26 cellular contexts compared by ENCODE assay signal in the genomic region with DNA sequence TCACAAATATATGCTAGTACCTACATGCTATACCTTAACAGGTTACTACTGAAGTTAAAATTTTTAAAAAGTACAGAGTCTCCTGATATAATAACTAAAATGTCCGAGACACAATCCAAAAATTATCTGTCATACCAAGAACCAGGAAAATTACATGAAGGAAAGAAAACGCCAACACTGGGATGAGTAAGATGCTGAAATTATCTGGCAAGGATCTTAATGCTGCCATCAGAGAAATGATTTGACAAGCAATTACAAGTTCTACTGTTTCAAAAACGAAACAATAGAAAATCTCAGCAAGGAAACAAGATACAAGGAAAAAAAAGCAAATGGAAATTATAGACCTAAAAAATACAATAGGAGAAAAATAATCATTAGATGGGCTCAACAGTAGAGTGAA.
DNase-seq lines count a peak whose midpoint lies in the region; ATAC-seq and TF ChIP-seq lines count a peak whose summit lies in the region.
"Had no signal": no experiment of that assay in that cellular context is flagged by ENCODE, and none has a peak within 500 bp of the region (broad histone marks: within the 10 kb centered on the region; RNA-seq: fewer than 3 reads in every experiment).

No MANE protein-coding gene starts in this region.

- intact Hi-C loops in MCF 10A (cut with micrococcal nuclease) = loop anchor here (5.0 kb wide), 1 partner anchor 91 kb away; the partner anchor contains the start of gene UBE3A
- intact Hi-C loops in breast epithelium (cut with DNase I; ENCODE audit: low total_unique reads) = no loop called here
- intact Hi-C loops in vagina (cut with DNase I) = no loop called here

- no TSS peak for BruUV-seq in MCF 10A (replicated peaks; lab: Mats Ljungman, UMichigan)

- H3K9me3 ChIP-seq in breast epithelium (peaks cover 7 to 24% of the 10 kb centered on the region in 2 donors), suprapubic skin (no peaks in the 10 kb centered on the region), vagina (peaks cover 4% of the 10 kb centered on the region)
- H3K9me3 ChIP-seq: pancreas, Peyer's patch had no signal

- TF ChIP-seq CTCF in MCF 10A (IDR thresholded peaks at IDR 0.05; ENCODE audit: unreplicated experiment) (no peak), breast epithelium (IDR thresholded peaks at IDR 0.05) (no peak), suprapubic skin (IDR thresholded peaks at IDR 0.05) (no peak), vagina (IDR thresholded peaks at IDR 0.05) (no peak)

- H3K27ac Mint-ChIP-seq in MCF 10A (ENCODE audit: low read depth, unreplicated experiment) = peak overlapping the region; percentile 69
- H3K27ac Mint-ChIP-seq: B cell; dendritic cell treated with granulocyte-macrophage colony-stimulating factor and Interleukin-4, amounts not matched to agents 40 ng/mL and 50 ng/mL, for 4 days; HFFc6; memory B cell; stimulated activated memory B cell treated with anti-CD40 and anti-IgM and Interleukin-4, amounts not matched to agents 10 μg/mL and 1 μg/mL and 100 μg/mL, for 72 hours had no signal

- CTCF ChIA-PET in MCF 10A (lab: Yijun Ruan, JAX) = interaction anchor here (0.7 to 1.2 kb wide), 2 partner anchors 90 to 155 kb away, joined by 3 to 6 read pairs; no protein-coding TSS in a partner anchor

- peak overlapping the region; percentile 1 for H3K4me3 Mint-ChIP-seq in MCF 10A (ENCODE audit: unreplicated experiment)
- H3K4me3 Mint-ChIP-seq: B cell; dendritic cell treated with granulocyte-macrophage colony-stimulating factor and Interleukin-4, amounts not matched to agents 40 ng/mL and 50 ng/mL, for 4 days; HFFc6; memory B cell; stimulated activated memory B cell treated with anti-CD40 and anti-IgM and Interleukin-4, amounts not matched to agents 10 μg/mL and 1 μg/mL and 100 μg/mL, for 72 hours had no signal

- WGBS in suprapubic skin = 55% methylated on average over 3 of the region's 3 CpGs

- peak overlapping the region in 1 of 2 donors; percentile 8 for H3K27ac ChIP-seq in breast epithelium
- peak overlapping the region; percentile 92 for H3K27ac ChIP-seq in caudate nucleus (ENCODE audit: low read depth, low read length)
- peak overlapping the region; percentile 13 for H3K27ac ChIP-seq in layer of hippocampus (ENCODE audit: low read depth, low read length)
- H3K27ac ChIP-seq in suprapubic skin = peak overlapping the region; percentile 49
- H3K27ac ChIP-seq in vagina = no peak overlapping the region
- H3K27ac ChIP-seq: KMS-11, pancreas, Peyer's patch, SK-N-MC had no signal

- H3K36me3 ChIP-seq in breast epithelium (no peaks in the 10 kb centered on the region), suprapubic skin (peaks cover 29% of the 10 kb centered on the region), vagina (peaks cover 0 to 42% of the 10 kb centered on the region in 2 donors)

- no peaks in the 10 kb centered on the region for H3K27me3 Mint-ChIP-seq in MCF 10A (ENCODE audit: insufficient read depth, unreplicated experiment)
- H3K27me3 Mint-ChIP-seq: B cell; dendritic cell treated with granulocyte-macrophage colony-stimulating factor and Interleukin-4, amounts not matched to agents 40 ng/mL and 50 ng/mL, for 4 days; memory B cell; naive B cell; stimulated activated memory B cell treated with anti-CD40 and anti-IgM and Interleukin-4, amounts not matched to agents 10 μg/mL and 1 μg/mL and 100 μg/mL, for 72 hours had no signal

- no peak for TF ChIP-seq EP300 in suprapubic skin (IDR thresholded peaks at IDR 0.05)

- ATAC-seq in HG03520 (IDR thresholded peaks at IDR 0.05; ENCODE audit: unreplicated experiment) = no peak
- ATAC-seq: GM12878; stimulated activated memory B cell treated with anti-CD40 and anti-IgM and Interleukin-4, amounts not matched to agents 10 μg/mL and 1 μg/mL and 100 μg/mL, for 72 hours had no signal

- H3K4me1 ChIP-seq in breast epithelium (no peaks in the 10 kb centered on the region), suprapubic skin (peaks cover 12% of the 10 kb centered on the region), vagina (no peaks in the 10 kb centered on the region)
- H3K4me1 ChIP-seq: pancreas, Peyer's patch had no signal

- peak; percentile 9 for DNase-seq in MCF 10A (ENCODE audit: unreplicated experiment)
- DNase-seq in breast epithelium (ENCODE audit: low spot score in 2 of 2) = no peak
- DNase-seq in caudate nucleus (lab: John Stamatoyannopoulos, UW) = peak in 1 of 61 donors; percentile 31
- DNase-seq in suprapubic skin (ENCODE audit: low spot score in 2 of 2) = no peak
- no peak for DNase-seq in vagina (ENCODE audit: extremely low spot score in 2 of 2)
- no peak for DNase-seq in SW 1271 (lab: John Stamatoyannopoulos, UW)
- DNase-seq: DND-41; HFFc6; MV-4-11; naive B cell; NCI-H2171; NCI-H524 treated with DMSO at 0.1 percent for 48 hours; pancreas; Peyer's patch; stimulated activated CD4-positive, alpha-beta T cell treated with anti-CD3 and anti-CD28 coated beads, Interleukin-1b, Interleukin-23, amount 100 ng/mL, for 48 hours; T-helper 2 cell had no signal

- H3K4me3 ChIP-seq in breast epithelium = no peak overlapping the region
- H3K4me3 ChIP-seq in suprapubic skin = peak overlapping the region; percentile 11
- H3K4me3 ChIP-seq in vagina = no peak overlapping the region
- H3K4me3 ChIP-seq: GM12878, pancreas, Peyer's patch, SK-N-MC, tibial artery had no signal

- TF ChIP-seq POLR2A in breast epithelium (IDR thresholded peaks at IDR 0.05) (no peak), suprapubic skin (IDR thresholded peaks at IDR 0.05) (no peak), vagina (IDR thresholded peaks at IDR 0.05) (no peak)

- H3K27me3 ChIP-seq in breast epithelium (no peaks in the 10 kb centered on the region), layer of hippocampus (ENCODE audit: control insufficient read depth, insufficient read depth, low read length) (no peaks in the 10 kb centered on the region), suprapubic skin (no peaks in the 10 kb centered on the region), vagina (no peaks in the 10 kb centered on the region)
- H3K27me3 ChIP-seq: pancreas, Peyer's patch, tibial artery had no signal

- H3K9me3 Mint-ChIP-seq in MCF 10A (ENCODE audit: unreplicated experiment) = peaks cover 8% of the 10 kb centered on the region
- H3K9me3 Mint-ChIP-seq: HFFc6; stimulated activated memory B cell treated with anti-CD40 and anti-IgM and Interleukin-4, amounts not matched to agents 10 μg/mL and 1 μg/mL and 100 μg/mL, for 72 hours had no signal

- H3K4me1 Mint-ChIP-seq in MCF 10A (ENCODE audit: insufficient read depth, unreplicated experiment) = peaks cover 17% of the 10 kb centered on the region
- H3K4me1 Mint-ChIP-seq: stimulated activated memory B cell treated with anti-CD40 and anti-IgM and Interleukin-4, amounts not matched to agents 10 μg/mL and 1 μg/mL and 100 μg/mL, for 72 hours had no signal

- H3K36me3 Mint-ChIP-seq in MCF 10A (ENCODE audit: insufficient read depth, unreplicated experiment) = peaks cover 44% of the 10 kb centered on the region

- POLR2A ChIA-PET in MCF 10A (lab: Yijun Ruan, JAX) = interaction anchor here (0.9 to 3.2 kb wide), 2 partner anchors 11 to 17 kb away, joined by 3 to 12 read pairs; no protein-coding TSS in a partner anchor
